ENCODE assay signal across 8 cellular contexts in the genomic region with DNA sequence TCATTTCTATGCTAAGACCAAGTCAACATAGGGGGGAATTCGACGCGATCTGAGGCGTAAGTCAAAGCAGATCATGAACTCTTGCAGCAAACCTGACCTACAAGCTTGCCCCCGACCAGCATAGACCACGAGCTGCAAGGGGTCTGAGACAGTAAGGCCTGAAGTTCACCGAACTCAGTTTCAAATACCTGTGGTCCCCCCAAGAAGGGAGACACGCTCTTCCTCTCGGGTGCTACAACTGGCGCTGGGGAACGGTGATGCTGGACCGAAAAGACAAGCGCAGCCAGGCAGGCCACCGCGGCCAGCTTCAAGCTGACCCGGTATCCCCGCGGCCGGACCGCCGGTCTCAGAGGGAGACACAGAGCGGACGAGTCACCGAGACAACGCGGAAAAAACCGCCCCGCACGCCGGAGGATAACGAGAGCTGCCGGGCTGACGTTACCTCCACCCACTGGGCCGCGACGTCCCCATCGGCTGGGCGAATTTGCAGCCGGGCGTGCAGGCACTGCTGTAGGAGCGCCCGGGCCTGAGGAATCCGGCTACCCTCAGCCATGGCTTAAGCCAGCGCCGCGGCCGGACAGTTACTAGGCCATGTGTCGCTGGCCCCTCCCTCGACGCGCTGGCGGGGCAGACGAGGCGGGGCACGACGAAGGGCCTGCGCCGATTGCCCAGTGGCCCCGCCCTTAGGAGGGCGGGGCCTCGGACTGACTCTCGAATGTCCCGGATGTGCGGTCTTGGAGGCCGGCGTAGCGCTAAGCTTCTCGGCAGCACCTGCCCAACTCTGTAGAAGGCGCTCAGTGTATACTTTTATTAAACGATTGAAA. TPM values are rescaled to one million over a fixed set of nuclear protein-coding genes. Genes with fewer than 3 reads are reported as not detected.
A peak's percentile ranks its signal among the peaks of the same experiment; 100 is the strongest.
DNase-seq lines count a peak whose midpoint lies in the region; ATAC-seq and TF ChIP-seq lines count a peak whose summit lies in the region.

A gene (minus strand): TSS at position 666 of the 824 bp plus-strand sequence. CDS start 113 bp downstream, at position 553.

- peak; percentile 79 for DNase-seq in AG04450 (ENCODE audit: low read depth, low spot score)
- peak; percentile 99 for DNase-seq in NCI-H2227 (lab: John Stamatoyannopoulos, UW; ENCODE audit: unreplicated experiment)
- peak; percentile 93 for DNase-seq in WTC11 (ENCODE audit: low spot score)
- peak; percentile 95 for DNase-seq in cardiac fibroblast (ENCODE audit: low read depth in 2 of 2)
- DNase-seq in iPS-NIHi7 (ENCODE audit: extremely low spot score), result peak; percentile 99
- peak; percentile 86 for DNase-seq in smooth muscle cell of the brain vasculature (ENCODE audit: low read depth, low spot score)

- no peak for TF ChIP-seq CTCF in AG04450 (IDR thresholded peaks at IDR 0.05; ENCODE audit: low read depth, low read length)
- TF ChIP-seq CTCF in WTC11 (IDR thresholded peaks at IDR 0.05), result no peak
- no peak for TF ChIP-seq CTCF in cardiac fibroblast (IDR thresholded peaks at IDR 0.05; ENCODE audit: low read depth, low read length)

- no peaks in the 10 kb centered on the region for H3K27me3 Mint-ChIP-seq in WTC11 (ENCODE audit: low read depth)

- H3K27ac Mint-ChIP-seq in WTC11, result peak within 1 kb of the TSS; percentile 96

- peaks cover 21% of the 10 kb centered on the region for H3K4me1 Mint-ChIP-seq in WTC11

- CTCF ChIA-PET in AG04450 (lab: Charles Lee) (interaction anchor here (1.1 to 3.0 kb wide), 3 partner anchors 8 to 797 kb away, joined by 3 to 12 read pairs (median 11); a partner anchor contains a TSS), WTC11 (lab: Charles Lee) (interaction anchor here (0.9 to 1.5 kb wide), 4 partner anchors 30 to 250 kb away, joined by 3 to 6 read pairs (median 3); a partner anchor contains a TSS)

- peak within 1 kb of the TSS; percentile 83 for H3K27ac ChIP-seq in AG04450 (ENCODE audit: low read depth, low read length)

- H3K9me3 ChIP-seq in AG04450 (ENCODE audit: control insufficient read depth, insufficient read depth, low read length), result no peaks in the 10 kb centered on the region

- H3K4me3 ChIP-seq in AG04450 (ENCODE audit: low read depth, low read length) (peak within 1 kb of the TSS; percentile 86), cardiac fibroblast (replicated peaks in 1 of 2; ENCODE audit: low read depth in 2 of 2, low read length in 2 of 2) (peak within 1 kb of the TSS; percentile 73 to 80)

- POLR2A ChIA-PET in AG04450 (lab: Yijun Ruan, JAX), result interaction anchor here (0.5 to 1.6 kb wide), 6 partner anchors 15 to 257 kb away, joined by 3 to 12 read pairs (median 4); a partner anchor contains a TSS
- POLR2A ChIA-PET in WTC11 (lab: Charles Lee), result interaction anchor here (0.6 to 1.5 kb wide), 3 partner anchors 37 to 620 kb away, joined by 4 to 15 read pairs (median 4); a partner anchor contains a TSS

- no peaks in the 10 kb centered on the region for H3K27me3 ChIP-seq in AG04450 (ENCODE audit: control insufficient read depth, insufficient read depth, low read length)

- ATAC-seq in GM18907 (IDR thresholded peaks at IDR 0.05; ENCODE audit: unreplicated experiment) (peak; percentile 99), HG03159 (IDR thresholded peaks at IDR 0.05; ENCODE audit: unreplicated experiment) (peak; percentile 95), WTC11 (peak; percentile 99)

- H3K36me3 Mint-ChIP-seq in WTC11, result 0 out of 2 replicates have a peak, but pooled peaks cover 7% of the 10 kb centered on the region

- H3K9me3 Mint-ChIP-seq in WTC11, result no peaks in the 10 kb centered on the region

- H3K4me3 Mint-ChIP-seq in WTC11, result peak within 1 kb of the TSS; percentile 93

TF ChIP-seq in WTC11, 78 proteins besides CTCF, POLR2A, EP300 and RAD21 (continues in another document):
- TF ChIP-seq, protein P1, sequence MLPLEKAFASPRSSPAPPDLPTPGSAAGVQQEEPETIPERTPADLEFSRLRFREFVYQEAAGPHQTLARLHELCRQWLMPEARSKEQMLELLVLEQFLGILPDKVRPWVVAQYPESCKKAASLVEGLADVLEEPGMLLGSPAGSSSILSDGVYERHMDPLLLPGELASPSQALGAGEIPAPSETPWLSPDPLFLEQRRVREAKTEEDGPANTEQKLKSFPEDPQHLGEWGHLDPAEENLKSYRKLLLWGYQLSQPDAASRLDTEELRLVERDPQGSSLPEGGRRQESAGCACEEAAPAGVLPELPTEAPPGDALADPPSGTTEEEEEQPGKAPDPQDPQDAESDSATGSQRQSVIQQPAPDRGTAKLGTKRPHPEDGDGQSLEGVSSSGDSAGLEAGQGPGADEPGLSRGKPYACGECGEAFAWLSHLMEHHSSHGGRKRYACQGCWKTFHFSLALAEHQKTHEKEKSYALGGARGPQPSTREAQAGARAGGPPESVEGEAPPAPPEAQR (CRISPR knock-in tag; IDR thresholded peaks at IDR 0.05), result no peak
- TF ChIP-seq, protein P2, sequence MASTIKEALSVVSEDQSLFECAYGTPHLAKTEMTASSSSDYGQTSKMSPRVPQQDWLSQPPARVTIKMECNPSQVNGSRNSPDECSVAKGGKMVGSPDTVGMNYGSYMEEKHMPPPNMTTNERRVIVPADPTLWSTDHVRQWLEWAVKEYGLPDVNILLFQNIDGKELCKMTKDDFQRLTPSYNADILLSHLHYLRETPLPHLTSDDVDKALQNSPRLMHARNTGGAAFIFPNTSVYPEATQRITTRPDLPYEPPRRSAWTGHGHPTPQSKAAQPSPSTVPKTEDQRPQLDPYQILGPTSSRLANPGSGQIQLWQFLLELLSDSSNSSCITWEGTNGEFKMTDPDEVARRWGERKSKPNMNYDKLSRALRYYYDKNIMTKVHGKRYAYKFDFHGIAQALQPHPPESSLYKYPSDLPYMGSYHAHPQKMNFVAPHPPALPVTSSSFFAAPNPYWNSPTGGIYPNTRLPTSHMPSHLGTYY (CRISPR knock-in tag; IDR thresholded peaks at IDR 0.05), result no peak
- TF ChIP-seq NR2C2 (CRISPR knock-in tag; IDR thresholded peaks at IDR 0.05) (no peak), TCF7 (CRISPR knock-in tag; IDR thresholded peaks at IDR 0.05; ENCODE audit: low read depth) (no peak), MYBL2 (CRISPR knock-in tag; IDR thresholded peaks at IDR 0.05) (peak; percentile 75; the same call in 1 of the 2 replicates), MXD4 (CRISPR knock-in tag; IDR thresholded peaks at IDR 0.05; ENCODE audit: borderline replicate concordance) (no peak), RELA (CRISPR knock-in tag; IDR thresholded peaks at IDR 0.05; ENCODE audit: borderline replicate concordance) (peak; percentile 74), GRHL2 (CRISPR knock-in tag; IDR thresholded peaks at IDR 0.05; ENCODE audit: insufficient replicate concordance, severe bottlenecking) (no peak), JAZF1 (CRISPR knock-in tag; IDR thresholded peaks at IDR 0.05) (no peak), PRRX2 (CRISPR knock-in tag; IDR thresholded peaks at IDR 0.05) (no peak), EMX1 (CRISPR knock-in tag; IDR thresholded peaks at IDR 0.05) (no peak), SP1 (CRISPR knock-in tag; conservative IDR thresholded peaks at IDR 0.05) (peak; percentile 78), SOX15 (CRISPR knock-in tag; IDR thresholded peaks at IDR 0.05) (no peak)
- TF ChIP-seq, protein P3, sequence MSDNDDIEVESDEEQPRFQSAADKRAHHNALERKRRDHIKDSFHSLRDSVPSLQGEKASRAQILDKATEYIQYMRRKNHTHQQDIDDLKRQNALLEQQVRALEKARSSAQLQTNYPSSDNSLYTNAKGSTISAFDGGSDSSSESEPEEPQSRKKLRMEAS (CRISPR knock-in tag; IDR thresholded peaks at IDR 0.05), result peak; percentile 96
- TF ChIP-seq, protein P4, sequence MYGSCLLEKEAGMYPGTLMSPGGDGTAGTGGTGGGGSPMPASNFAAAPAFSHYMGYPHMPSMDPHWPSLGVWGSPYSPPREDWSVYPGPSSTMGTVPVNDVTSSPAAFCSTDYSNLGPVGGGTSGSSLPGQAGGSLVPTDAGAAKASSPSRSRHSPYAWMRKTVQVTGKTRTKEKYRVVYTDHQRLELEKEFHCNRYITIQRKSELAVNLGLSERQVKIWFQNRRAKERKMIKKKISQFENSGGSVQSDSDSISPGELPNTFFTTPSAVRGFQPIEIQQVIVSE (CRISPR knock-in tag; IDR thresholded peaks at IDR 0.05; ENCODE audit: borderline replicate concordance), result no peak
- TF ChIP-seq, protein P5, sequence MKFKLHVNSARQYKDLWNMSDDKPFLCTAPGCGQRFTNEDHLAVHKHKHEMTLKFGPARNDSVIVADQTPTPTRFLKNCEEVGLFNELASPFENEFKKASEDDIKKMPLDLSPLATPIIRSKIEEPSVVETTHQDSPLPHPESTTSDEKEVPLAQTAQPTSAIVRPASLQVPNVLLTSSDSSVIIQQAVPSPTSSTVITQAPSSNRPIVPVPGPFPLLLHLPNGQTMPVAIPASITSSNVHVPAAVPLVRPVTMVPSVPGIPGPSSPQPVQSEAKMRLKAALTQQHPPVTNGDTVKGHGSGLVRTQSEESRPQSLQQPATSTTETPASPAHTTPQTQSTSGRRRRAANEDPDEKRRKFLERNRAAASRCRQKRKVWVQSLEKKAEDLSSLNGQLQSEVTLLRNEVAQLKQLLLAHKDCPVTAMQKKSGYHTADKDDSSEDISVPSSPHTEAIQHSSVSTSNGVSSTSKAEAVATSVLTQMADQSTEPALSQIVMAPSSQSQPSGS (CRISPR knock-in tag; IDR thresholded peaks at IDR 0.05; ENCODE audit: borderline replicate concordance, low read depth), result no peak
- TF ChIP-seq, protein P6, sequence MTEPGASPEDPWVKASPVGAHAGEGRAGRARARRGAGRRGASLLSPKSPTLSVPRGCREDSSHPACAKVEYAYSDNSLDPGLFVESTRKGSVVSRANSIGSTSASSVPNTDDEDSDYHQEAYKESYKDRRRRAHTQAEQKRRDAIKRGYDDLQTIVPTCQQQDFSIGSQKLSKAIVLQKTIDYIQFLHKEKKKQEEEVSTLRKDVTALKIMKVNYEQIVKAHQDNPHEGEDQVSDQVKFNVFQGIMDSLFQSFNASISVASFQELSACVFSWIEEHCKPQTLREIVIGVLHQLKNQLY (CRISPR knock-in tag; IDR thresholded peaks at IDR 0.05), result 0 out of 2 replicates have a peak, but pooled peaks have one; percentile 45
- TF ChIP-seq, protein P7, sequence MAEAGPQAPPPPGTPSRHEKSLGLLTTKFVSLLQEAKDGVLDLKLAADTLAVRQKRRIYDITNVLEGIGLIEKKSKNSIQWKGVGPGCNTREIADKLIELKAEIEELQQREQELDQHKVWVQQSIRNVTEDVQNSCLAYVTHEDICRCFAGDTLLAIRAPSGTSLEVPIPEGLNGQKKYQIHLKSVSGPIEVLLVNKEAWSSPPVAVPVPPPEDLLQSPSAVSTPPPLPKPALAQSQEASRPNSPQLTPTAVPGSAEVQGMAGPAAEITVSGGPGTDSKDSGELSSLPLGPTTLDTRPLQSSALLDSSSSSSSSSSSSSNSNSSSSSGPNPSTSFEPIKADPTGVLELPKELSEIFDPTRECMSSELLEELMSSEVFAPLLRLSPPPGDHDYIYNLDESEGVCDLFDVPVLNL (CRISPR knock-in tag; IDR thresholded peaks at IDR 0.05; ENCODE audit: borderline replicate concordance, low read depth), result no peak

RNA-seq across cellular contexts. Expression of the gene that starts here (rescaled TPM):
- polyA plus RNA-seq in AG04450 (2011; rRNA removed), result 16.6 and 18.8 TPM in 2 replicates
- polyA minus RNA-seq in AG04450 (2011; rRNA and poly(A)+ RNA removed), result 8.2 and 14.7 TPM in 2 replicates
- 16.7 to 18.5 TPM (median 17.9 TPM) in 3 replicates for total RNA-seq in WTC11 (2021)

Comparison
In these comparisons a context has a peak if more than half of its experiments do, and no peak if none do; other contexts are left out.
1. Peak in every context shown above with its lines: DNase-seq, ATAC-seq, H3K4me3 ChIP-seq and H3K27ac ChIP-seq.